1 cellular context compared by ENCODE assay signal in genomic region chr6:139156102-139156501, GRCh38.
TF ChIP-seq lines count a peak whose summit lies in the region.

No MANE protein-coding gene starts in this region.

TF ChIP-seq in HepG2, 621 proteins besides CTCF, POLR2A, EP300 and RAD21:
- no peak for TF ChIP-seq ZNF775 (CRISPR knock-in tag; IDR thresholded peaks at IDR 0.05; ENCODE audit: borderline replicate concordance)
- TF ChIP-seq RCOR2 (CRISPR knock-in tag; IDR thresholded peaks at IDR 0.05) = no peak
- TF ChIP-seq RARG (CRISPR knock-in tag; IDR thresholded peaks at IDR 0.05; ENCODE audit: low read depth) = no peak
- no peak for TF ChIP-seq RFX1 (IDR thresholded peaks at IDR 0.05)
- TF ChIP-seq MXD1 (CRISPR knock-in tag; IDR thresholded peaks at IDR 0.05) = no peak
- TF ChIP-seq PRMT3 (CRISPR knock-in tag; IDR thresholded peaks at IDR 0.05; ENCODE audit: borderline replicate concordance, low read depth) = no peak
- no peak for TF ChIP-seq ZNF234 (CRISPR knock-in tag; conservative IDR thresholded peaks at IDR 0.05)
- TF ChIP-seq ATF4 (CRISPR knock-in tag; IDR thresholded peaks at IDR 0.05) = no peak
- no peak for TF ChIP-seq ZNF382 (CRISPR knock-in tag; IDR thresholded peaks at IDR 0.05; ENCODE audit: borderline replicate concordance)
- no peak for TF ChIP-seq ZNF230 (CRISPR knock-in tag; IDR thresholded peaks at IDR 0.05)
- TF ChIP-seq RFX3 (CRISPR knock-in tag; IDR thresholded peaks at IDR 0.05) = no peak
- TF ChIP-seq, protein P1, sequence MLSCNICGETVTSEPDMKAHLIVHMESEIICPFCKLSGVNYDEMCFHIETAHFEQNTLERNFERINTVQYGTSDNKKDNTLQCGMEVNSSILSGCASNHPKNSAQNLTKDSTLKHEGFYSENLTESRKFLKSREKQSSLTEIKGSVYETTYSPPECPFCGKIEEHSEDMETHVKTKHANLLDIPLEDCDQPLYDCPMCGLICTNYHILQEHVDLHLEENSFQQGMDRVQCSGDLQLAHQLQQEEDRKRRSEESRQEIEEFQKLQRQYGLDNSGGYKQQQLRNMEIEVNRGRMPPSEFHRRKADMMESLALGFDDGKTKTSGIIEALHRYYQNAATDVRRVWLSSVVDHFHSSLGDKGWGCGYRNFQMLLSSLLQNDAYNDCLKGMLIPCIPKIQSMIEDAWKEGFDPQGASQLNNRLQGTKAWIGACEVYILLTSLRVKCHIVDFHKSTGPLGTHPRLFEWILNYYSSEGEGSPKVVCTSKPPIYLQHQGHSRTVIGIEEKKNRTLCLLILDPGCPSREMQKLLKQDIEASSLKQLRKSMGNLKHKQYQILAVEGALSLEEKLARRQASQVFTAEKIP (CRISPR knock-in tag; IDR thresholded peaks at IDR 0.05; ENCODE audit: borderline replicate concordance) = no peak
- TF ChIP-seq ZNF136 (CRISPR knock-in tag; IDR thresholded peaks at IDR 0.05; ENCODE audit: low read depth) = no peak
- no peak for TF ChIP-seq YY1 (IDR thresholded peaks at IDR 0.05; ENCODE audit: insufficient read depth, insufficient replicate concordance, low read depth, low read length)
- no peak for TF ChIP-seq FOXO4 (CRISPR knock-in tag; conservative IDR thresholded peaks at IDR 0.05)
- TF ChIP-seq NR1H2 (CRISPR knock-in tag; IDR thresholded peaks at IDR 0.05; ENCODE audit: borderline replicate concordance, low read depth) = no peak
- TF ChIP-seq ATRX (CRISPR knock-in tag; IDR thresholded peaks at IDR 0.05; ENCODE audit: borderline replicate concordance) = no peak
- no peak for TF ChIP-seq GATAD2A (CRISPR knock-in tag; IDR thresholded peaks at IDR 0.05)
- no peak for TF ChIP-seq ISX (CRISPR knock-in tag; conservative IDR thresholded peaks at IDR 0.05)
